In genomic region chr19:38004100-38004504, GRCh38 we compare ENCODE assay signal across 8 cellular contexts.
A peak's percentile ranks its signal among the peaks of the same experiment; 100 is the strongest.
DNase-seq lines count a peak whose midpoint lies in the region; ATAC-seq, FAIRE-seq and TF ChIP-seq lines count a peak whose summit lies in the region.

No MANE protein-coding gene starts in this region.

- no peak for FAIRE-seq in H1 (lab: Jason Lieb, UNC)

- in situ Hi-C loops in IMR-90 (cut with MboI; ENCODE audit: low sequenced_read_pairs) (no loop called here), G401 (cut with HindIII; ENCODE audit: low sequenced_read_pairs) (no loop called here)

- ATAC-seq in IMR-90 (ENCODE audit: low read depth) (peak; percentile 3), HG02870 (IDR thresholded peaks at IDR 0.05; ENCODE audit: unreplicated experiment) (no peak)

- H2BK120ac ChIP-seq in IMR-90 (ENCODE audit: low read depth, low read length) = peak overlapping the region; percentile 86
- H2BK120ac ChIP-seq in H1 (replicated peaks; ENCODE audit: low read depth, low read length) = peak overlapping the region; percentile 12
- H2BK120ac ChIP-seq in neuronal stem cell (ENCODE audit: low read depth, low read length) = no peak overlapping the region

- no peak overlapping the region for H3K27ac Mint-ChIP-seq in activated T-helper 2 cell treated with anti-CD3 and anti-CD28 coated beads, Interferon-gamma antibody, Interleukin-2, Interleukin-4, amounts not matched to agents 10 μg/mL and 5 μg/mL and 100 μg/mL, durations not matched to agents 14 hours and 24 hours and 36 hours

- H3K9me3 Mint-ChIP-seq in activated T-helper 2 cell treated with anti-CD3 and anti-CD28 coated beads, Interferon-gamma antibody, Interleukin-2, Interleukin-4, amounts not matched to agents 10 μg/mL and 5 μg/mL and 100 μg/mL, durations not matched to agents 14 hours and 24 hours and 36 hours = no peaks in the 10 kb centered on the region

- H4K8ac ChIP-seq in IMR-90 (ENCODE audit: low read depth in 2 of 2, low read length in 2 of 2) (peak overlapping the region; percentile 90 to 98), H1 (ENCODE audit: extremely low read depth, insufficient read depth, low read length) (no peak overlapping the region), neuronal stem cell (ENCODE audit: low read depth, low read length) (no peak overlapping the region)

- H3K18ac ChIP-seq in IMR-90 (ENCODE audit: low read depth, low read length) (peak overlapping the region; percentile 84), H1 (ENCODE audit: extremely low read depth, low read length) (peak overlapping the region; percentile 67), neuronal stem cell (ENCODE audit: low read length) (no peak overlapping the region)

- H3K79me1 ChIP-seq in IMR-90 (ENCODE audit: low read depth in 1 of 2, low read length in 2 of 2) (peaks cover 19 to 76% of the 10 kb centered on the region in 2 experiments), H1 (ENCODE audit: low read depth, low read length) (peaks cover 5% of the 10 kb centered on the region), neuronal stem cell (ENCODE audit: low read depth, low read length) (no peaks in the 10 kb centered on the region)

- BruUV-seq in IMR-90 (replicated peaks; lab: Mats Ljungman, UMichigan) = TSS peak; percentile 99

- H2AK9ac ChIP-seq in IMR-90 (replicated peaks; ENCODE audit: low read depth, low read length, poor library complexity) = peak overlapping the region; percentile 93

- H3K14ac ChIP-seq in IMR-90 (replicated peaks; ENCODE audit: low read depth, low read length) = peak overlapping the region; percentile 99
- H3K14ac ChIP-seq in H1 (ENCODE audit: insufficient read length) = no peak overlapping the region
- no peak overlapping the region for H3K14ac ChIP-seq in neuronal stem cell (ENCODE audit: low read length)

- peak overlapping the region; percentile 94 for H3K56ac ChIP-seq in IMR-90 (ENCODE audit: extremely low read depth, insufficient read depth, low read length)
- no peak overlapping the region for H3K56ac ChIP-seq in H1 (replicated peaks; ENCODE audit: insufficient read length, low read depth, low read length)

- H4K20me1 ChIP-seq in BLaER1 treated with 17β-estradiol and CSF1 and Interleukin-3, amounts not matched to agents 10 nM and 100 nM = no peaks in the 10 kb centered on the region
- H4K20me1 ChIP-seq in IMR-90 (ENCODE audit: insufficient read depth, low read length) (no peaks in the 10 kb centered on the region), H1 (replicated peaks in 1 of 2; ENCODE audit: control insufficient read depth in 1 of 2, insufficient read depth in 2 of 2, low read length in 2 of 2) (no peaks in the 10 kb centered on the region)

- H3K4me1 ChIP-seq in BLaER1 treated with 17β-estradiol and CSF1 and Interleukin-3, amounts not matched to agents 10 nM and 100 nM = peaks cover 63 to 92% (median 90%) of the 10 kb centered on the region in 10 experiments
- H3K4me1 ChIP-seq in IMR-90 (ENCODE audit: control insufficient read depth, insufficient read depth, low read length) (peaks cover 20% of the 10 kb centered on the region), H1 (replicated peaks in 1 of 4; ENCODE audit: control insufficient read depth in 3 of 4, insufficient read depth in 4 of 4, low read length in 3 of 4) (peaks cover 13 to 27% (median 22%) of the 10 kb centered on the region in 4 experiments), neuronal stem cell (ENCODE audit: control insufficient read depth in 2 of 2, insufficient read depth in 1 of 2, low read depth in 1 of 2, low read length in 2 of 2) (peaks cover 18 to 21% of the 10 kb centered on the region in 2 donors)

- H3K4me2 ChIP-seq in BLaER1 treated with 17β-estradiol and CSF1 and Interleukin-3, amounts not matched to agents 10 nM and 100 nM = peak overlapping the region; percentile 91 to 99 (median 97)
- H3K4me2 ChIP-seq in IMR-90 (ENCODE audit: low read depth, low read length) (peak overlapping the region; percentile 87), H1 (ENCODE audit: insufficient read depth in 1 of 2, low read depth in 2 of 2, low read length in 2 of 2) (peak overlapping the region; percentile 58 to 73), neuronal stem cell (ENCODE audit: insufficient read depth, low read length, poor library complexity, severe bottlenecking) (peak overlapping the region; percentile 48)

- no peak for TF ChIP-seq CTCF in IMR-90 (conservative IDR thresholded peaks at IDR 0.05; ENCODE audit: low read depth, low read length)
- TF ChIP-seq CTCF in H1 (IDR thresholded peaks at IDR 0.05; ENCODE audit: control extremely low read depth in 1 of 3, insufficient read depth in 1 of 3, low read depth in 1 of 3, low read length in 3 of 3) = no peak

- 0% methylated on average over 2 of the region's 3 CpGs; no CpG with 5 or more reads in 1 of the 2 experiments for WGBS in IMR-90 (ENCODE audit: extremely low coverage in 2 of 2, insufficient read length in 1 of 2), 2 experiments
- 41% methylated on average over 3 of the region's 3 CpGs; no CpG with 5 or more reads in 1 of the 2 experiments for WGBS in H1 (ENCODE audit: extremely low coverage in 1 of 2, insufficient coverage in 1 of 2, insufficient read length in 1 of 2, insufficient replicate concordance in 2 of 2, low coverage in 1 of 2, low lambda C conversion rate in 2 of 2, missing lambda C conversion rate in 1 of 2), 2 experiments
- no CpG with 5 or more reads among the region's 3 CpGs for WGBS in neuronal stem cell (ENCODE audit: extremely low coverage in 2 of 2, insufficient read length in 2 of 2, insufficient replicate concordance in 1 of 2), 2 donors

- peak overlapping the region; percentile 94 for H2BK5ac ChIP-seq in IMR-90 (ENCODE audit: low read depth, low read length, poor library complexity, severe bottlenecking)
- peak overlapping the region; percentile 76 for H2BK5ac ChIP-seq in H1 (ENCODE audit: low read depth, low read length)
- H2BK5ac ChIP-seq in neuronal stem cell (ENCODE audit: low read length) = no peak overlapping the region

- peak overlapping the region; percentile 85 for H4K5ac ChIP-seq in IMR-90 (ENCODE audit: low read depth, low read length)
- H4K5ac ChIP-seq in H1 (ENCODE audit: insufficient read length, low read depth, low read length) = peak overlapping the region; percentile 54

- H3K4me3 Mint-ChIP-seq in activated T-helper 2 cell treated with anti-CD3 and anti-CD28 coated beads, Interferon-gamma antibody, Interleukin-2, Interleukin-4, amounts not matched to agents 10 μg/mL and 5 μg/mL and 100 μg/mL, durations not matched to agents 14 hours and 24 hours and 36 hours (ENCODE audit: low read depth) = no peak overlapping the region

- H4K91ac ChIP-seq in IMR-90 (ENCODE audit: insufficient read depth, low read depth, low read length) = peak overlapping the region; percentile 96
- H4K91ac ChIP-seq in H1 (replicated peaks; ENCODE audit: insufficient read length, low read length) = peak overlapping the region; percentile 70
- no peak overlapping the region for H4K91ac ChIP-seq in neuronal stem cell (ENCODE audit: low read depth, low read length, poor library complexity)

- H2AFZ ChIP-seq in IMR-90 (replicated peaks; ENCODE audit: low read length, poor library complexity) (peak overlapping the region; percentile 60), H1 (ENCODE audit: low read length) (no peak overlapping the region), neuronal stem cell (ENCODE audit: low read length) (peak overlapping the region; percentile 77)

- peak overlapping the region; percentile 98 for H2AK5ac ChIP-seq in IMR-90 (ENCODE audit: low read depth, low read length)
- H2AK5ac ChIP-seq in H1 (ENCODE audit: low read depth, low read length) = peak overlapping the region; percentile 79
- peak overlapping the region; percentile 31 for H2AK5ac ChIP-seq in neuronal stem cell (ENCODE audit: low read depth, low read length)

- no peaks in the 10 kb centered on the region for H3K27me3 Mint-ChIP-seq in activated T-helper 2 cell treated with anti-CD3 and anti-CD28 coated beads, Interferon-gamma antibody, Interleukin-2, Interleukin-4, amounts not matched to agents 10 μg/mL and 5 μg/mL and 100 μg/mL, durations not matched to agents 14 hours and 24 hours and 36 hours (ENCODE audit: low read depth)

- intact Hi-C loops in IMR-90 (cut with micrococcal nuclease) = no loop called here
- intact Hi-C loops in activated T-helper 2 cell treated with anti-CD3 and anti-CD28 coated beads, Interferon-gamma antibody, Interleukin-2, Interleukin-4, amounts not matched to agents 10 μg/mL and 5 μg/mL and 100 μg/mL, durations not matched to agents 14 hours and 24 hours and 36 hours (cut with micrococcal nuclease) = no loop called here

- CTCF ChIA-PET in IMR-90 (lab: Yijun Ruan, JAX) = interaction anchor here (0.8 to 1.1 kb wide), 5 partner anchors 17 to 130 kb away, joined by 3 to 7 read pairs (median 3); no protein-coding TSS in a partner anchor
- CTCF ChIA-PET in H1 (lab: Charles Lee; ENCODE audit: partially characterized antibody) = interaction anchor here (0.9 to 2.8 kb wide), 10 partner anchors 10 to 105 kb away, joined by 3 to 15 read pairs (median 4); partner anchors contain the start of gene WDR87

- TF ChIP-seq EP300 in H1 (IDR thresholded peaks at IDR 0.05; ENCODE audit: borderline replicate concordance in 1 of 2, low read depth in 2 of 2, low read length in 2 of 2) = no peak

- TF ChIP-seq POLR2A in IMR-90 (IDR thresholded peaks at IDR 0.05; ENCODE audit: low read depth, low read length) (no peak; the same call in 1 of the 2 replicates), H1 (IDR thresholded peaks at IDR 0.05; ENCODE audit: control extremely low read depth in 1 of 2, low read depth in 2 of 2, low read length in 2 of 2) (no peak)

- H3K36me3 ChIP-seq in BLaER1 treated with 17β-estradiol and CSF1 and Interleukin-3, amounts not matched to agents 10 nM and 100 nM = peaks cover 0 to 4% (median 0%) of the 10 kb centered on the region in 11 experiments; a peak in 1 of 22 replicates
- H3K36me3 ChIP-seq in IMR-90 (ENCODE audit: control insufficient read depth, insufficient read depth, low read length) (no peaks in the 10 kb centered on the region), H1 (ENCODE audit: control insufficient read depth in 2 of 4, insufficient read depth in 4 of 4, low read length in 3 of 4) (no peaks in the 10 kb centered on the region), neuronal stem cell (replicated peaks in 1 of 2; ENCODE audit: control insufficient read depth in 2 of 2, insufficient read depth in 2 of 2, low read length in 2 of 2) (no peaks in the 10 kb centered on the region)

- peak overlapping the region; percentile 99 for H3K4ac ChIP-seq in IMR-90 (ENCODE audit: low read depth, low read length)
- peak overlapping the region; percentile 80 for H3K4ac ChIP-seq in H1 (replicated peaks; ENCODE audit: insufficient read length, low read depth, low read length)
- no peak overlapping the region for H3K4ac ChIP-seq in neuronal stem cell (ENCODE audit: low read length)

- H2BK20ac ChIP-seq in IMR-90 (ENCODE audit: low read depth, low read length) = peak overlapping the region; percentile 96
- no peak overlapping the region for H2BK20ac ChIP-seq in H1 (ENCODE audit: low read length)

- TF ChIP-seq RAD21 in IMR-90 (IDR thresholded peaks at IDR 0.05; ENCODE audit: low read length) (no peak), H1 (IDR thresholded peaks at IDR 0.05 in 1 of 2, conservative IDR thresholded peaks at IDR 0.05 in 1 of 2; ENCODE audit: low read depth in 2 of 2, low read length in 2 of 2) (no peak)

- DNase-seq in IMR-90 = no peak
- no peak for DNase-seq in H1 (ENCODE audit: low read depth in 1 of 2, low spot score in 2 of 2)
- no peak for DNase-seq in neuronal stem cell (ENCODE audit: low spot score)
- no peak for DNase-seq in NCI-H345 (lab: John Stamatoyannopoulos, UW)
- DNase-seq in G401 (ENCODE audit: low spot score) = no peak
- no peak for DNase-seq in activated T-helper 2 cell treated with anti-CD3 and anti-CD28 coated beads, Interferon-gamma antibody, Interleukin-2, Interleukin-4, amounts not matched to agents 10 μg/mL and 5 μg/mL and 100 μg/mL, durations not matched to agents 14 hours and 24 hours and 36 hours (ENCODE audit: low spot score)

- peaks cover 26% of the 10 kb centered on the region for H3K9me1 ChIP-seq in IMR-90 (ENCODE audit: insufficient read depth, low read length)

- H3K9ac ChIP-seq in BLaER1 treated with 17β-estradiol and CSF1 and Interleukin-3, amounts not matched to agents 10 nM and 100 nM = peak overlapping the region; percentile 73 to 94 (median 91); a peak in 21 of 22 replicates
- H3K9ac ChIP-seq in IMR-90 (ENCODE audit: low read depth, low read length) (peak overlapping the region; percentile 76), H1 (replicated peaks in 1 of 4; ENCODE audit: extremely low read depth in 1 of 4, low read depth in 3 of 4, low read length in 3 of 4) (peak overlapping the region; percentile 50 to 83 (median 73)), neuronal stem cell (ENCODE audit: low read depth, low read length, poor library complexity) (no peak overlapping the region)

- no peaks in the 10 kb centered on the region for H3K9me3 ChIP-seq in BLaER1 treated with 17β-estradiol and CSF1 and Interleukin-3, amounts not matched to agents 10 nM and 100 nM (replicated peaks in 1 of 11)
- H3K9me3 ChIP-seq in IMR-90 (ENCODE audit: control insufficient read depth, insufficient read depth, low read length) (no peaks in the 10 kb centered on the region), H1 (ENCODE audit: insufficient read depth in 2 of 2, low read depth in 1 of 2, low read length in 1 of 2) (no peaks in the 10 kb centered on the region), neuronal stem cell (replicated peaks in 1 of 2; ENCODE audit: control insufficient read depth in 2 of 2, insufficient read depth in 1 of 2, low read depth in 1 of 2, low read length in 2 of 2) (no peaks in the 10 kb centered on the region)

- POLR2A ChIA-PET in IMR-90 (lab: Charles Lee; ENCODE audit: unreplicated experiment) = interaction anchor here (0.6 to 1.6 kb wide), 5 partner anchors 8 to 101 kb away, joined by 3 to 7 read pairs (median 4); partner anchors contain the start of genes SIPA1L3 and WDR87
- POLR2A ChIA-PET in H1 (lab: Charles Lee; ENCODE audit: partially characterized antibody) = interaction anchor here (0.9 to 4.7 kb wide), 20 partner anchors 9 to 206 kb away, joined by 3 to 66 read pairs (median 6); partner anchors contain the start of genes SIPA1L3 and WDR87

- no peaks in the 10 kb centered on the region for H3K36me3 Mint-ChIP-seq in activated T-helper 2 cell treated with anti-CD3 and anti-CD28 coated beads, Interferon-gamma antibody, Interleukin-2, Interleukin-4, amounts not matched to agents 10 μg/mL and 5 μg/mL and 100 μg/mL, durations not matched to agents 14 hours and 24 hours and 36 hours (ENCODE audit: low read depth)

- peak overlapping the region; percentile 59 to 99 (median 98); a peak in 21 of 22 replicates for H3K27ac ChIP-seq in BLaER1 treated with 17β-estradiol and CSF1 and Interleukin-3, amounts not matched to agents 10 nM and 100 nM
- H3K27ac ChIP-seq in IMR-90 (ENCODE audit: insufficient read depth, low read length) (peak overlapping the region; percentile 79), H1 (ENCODE audit: low read depth, low read length) (peak overlapping the region; percentile 87), neuronal stem cell (replicated peaks; ENCODE audit: low read length) (peak overlapping the region; percentile 91)

- no peaks in the 10 kb centered on the region for H3K4me1 Mint-ChIP-seq in activated T-helper 2 cell treated with anti-CD3 and anti-CD28 coated beads, Interferon-gamma antibody, Interleukin-2, Interleukin-4, amounts not matched to agents 10 μg/mL and 5 μg/mL and 100 μg/mL, durations not matched to agents 14 hours and 24 hours and 36 hours (ENCODE audit: low read depth)

- no peaks in the 10 kb centered on the region; the same call in 1 of the 2 replicates for H3K23me2 ChIP-seq in H1 (ENCODE audit: low read depth, low read length)

- peak overlapping the region; percentile 76; the same call in 2 of the 3 replicates for H2BK15ac ChIP-seq in IMR-90 (ENCODE audit: low read depth, low read length)
- H2BK15ac ChIP-seq in H1 (ENCODE audit: low read length) = no peak overlapping the region
- H2BK15ac ChIP-seq in neuronal stem cell (ENCODE audit: low read length) = no peak overlapping the region

- peak overlapping the region; percentile 96 for H3K23ac ChIP-seq in IMR-90 (ENCODE audit: low read depth, low read length)
- H3K23ac ChIP-seq in H1 (ENCODE audit: insufficient read length) = no peak overlapping the region
- no peak overlapping the region for H3K23ac ChIP-seq in neuronal stem cell (ENCODE audit: low read depth, low read length, poor library complexity)

- dilution Hi-C loops in IMR-90 (cut with HindIII; ENCODE audit: low sequenced_read_pairs, unreplicated experiment) = no loop called here

- no peaks in the 10 kb centered on the region for H3K27me3 ChIP-seq in BLaER1 treated with 17β-estradiol and CSF1 and Interleukin-3, amounts not matched to agents 10 nM and 100 nM
- H3K27me3 ChIP-seq in IMR-90 (ENCODE audit: control insufficient read depth, insufficient read depth, low read length) = no peaks in the 10 kb centered on the region
- no peaks in the 10 kb centered on the region for H3K27me3 ChIP-seq in H1 (replicated peaks in 1 of 4; ENCODE audit: control insufficient read depth in 3 of 4, extremely low read depth in 1 of 4, insufficient read depth in 3 of 4, low read length in 3 of 4)
- H3K27me3 ChIP-seq in neuronal stem cell (ENCODE audit: control insufficient read depth in 3 of 3, insufficient read depth in 3 of 3, low read depth in 1 of 3, low read length in 3 of 3) = no peaks in the 10 kb centered on the region

- peaks cover 0 to 26% of the 10 kb centered on the region in 2 experiments; a peak in 2 of 4 replicates for H3K79me2 ChIP-seq in H1 (ENCODE audit: control insufficient read depth in 1 of 2, insufficient read depth in 2 of 2, low read length in 2 of 2)

- H2BK12ac ChIP-seq in H1 (ENCODE audit: low read depth, low read length) (peak overlapping the region; percentile 5; the same call in 1 of the 2 replicates), neuronal stem cell (ENCODE audit: low read length) (no peak overlapping the region)

- H3K4me3 ChIP-seq in BLaER1 treated with 17β-estradiol and CSF1 and Interleukin-3, amounts not matched to agents 10 nM and 100 nM = peak overlapping the region; percentile 49 to 68 (median 61)
- H3K4me3 ChIP-seq in IMR-90 (ENCODE audit: insufficient read depth, low read depth, low read length) (peak overlapping the region; percentile 36), H1 (ENCODE audit: extremely low read depth in 1 of 4, insufficient read depth in 2 of 4, low read depth in 3 of 4, low read length in 4 of 4) (peak overlapping the region; percentile 31 to 50 (median 40); a peak in 6 of 8 replicates), neuronal stem cell (ENCODE audit: low read length in 2 of 2) (peak overlapping the region; percentile 50 to 71)

Comparison
In these comparisons a context has a peak if more than half of its experiments do, and no peak if none do; other contexts are left out.
1. H2AK5ac ChIP-seq: peak in every context shown above with its lines; median percentile 98 in IMR-90; 79 in H1; 31 in neuronal stem cell.
2. H4K8ac ChIP-seq: peak in IMR-90 (2 of 2); none in H1 (single experiment) and neuronal stem cell (single experiment).
3. Peak in every context shown above with its lines, with median percentiles within 50 percentile points of each other: H3K27ac ChIP-seq, H3K4me2 ChIP-seq and H3K4me3 ChIP-seq.